Comparison of ENCODE assay signal across 8 cellular contexts in the genomic region with DNA sequence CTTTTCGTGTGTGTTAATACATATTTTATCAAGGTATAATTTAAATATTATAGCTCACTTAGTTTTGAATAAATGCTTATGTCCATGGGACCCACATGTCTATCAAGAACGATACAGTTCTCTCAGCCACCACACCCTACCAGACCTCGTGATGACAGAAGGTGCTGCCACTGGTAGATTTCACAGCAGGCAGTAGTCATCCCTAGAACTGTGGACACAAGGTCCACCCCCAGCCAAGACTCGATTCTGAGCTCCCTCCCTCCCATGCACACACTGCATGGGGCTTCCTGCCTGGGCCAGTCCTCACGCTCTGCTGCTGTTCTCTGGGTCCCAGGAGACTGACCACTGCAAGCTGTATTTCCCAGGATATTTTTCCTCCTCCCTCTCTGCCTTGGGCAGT. TPM values are rescaled to one million over a fixed set of nuclear protein-coding genes. Genes with fewer than 3 reads are reported as not detected.
A peak's percentile ranks its signal among the peaks of the same experiment; 100 is the strongest.
DNase-seq lines count a peak whose midpoint lies in the region; ATAC-seq and TF ChIP-seq lines count a peak whose summit lies in the region.

No MANE protein-coding gene starts in this region.

- peak; percentile 77 for DNase-seq in astrocyte of the spinal cord (ENCODE audit: low read depth, low spot score)
- DNase-seq in sciatic nerve (ENCODE audit: low spot score), result no peak
- DNase-seq in NCI-H2171 (lab: John Stamatoyannopoulos, UW), result no peak
- no peak for DNase-seq in Kasumi-1 (lab: John Stamatoyannopoulos, UW)
- no peak for DNase-seq in AG08396 (ENCODE audit: low spot score)
- no peak for DNase-seq in activated effector memory CD4-positive, alpha-beta T cell treated with anti-CD3 and anti-CD28 coated beads, Interleukin-2, amount 50 U/mL, for 16 hours

- no peak overlapping the region for H3K4me3 ChIP-seq in astrocyte of the spinal cord (ENCODE audit: low read depth, low read length)

- ATAC-seq in GM19025 (IDR thresholded peaks at IDR 0.05; ENCODE audit: low read depth, unreplicated experiment) (peak; percentile 68), HG02938 (IDR thresholded peaks at IDR 0.05; ENCODE audit: unreplicated experiment) (peak; percentile 85), sciatic nerve (peak; percentile 16)

- intact Hi-C loops in sciatic nerve (cut with DNase I), result no loop called here

- in situ Hi-C loops in astrocyte of the spinal cord (cut with HindIII; ENCODE audit: low sequenced_read_pairs), result no loop called here

- no peak for TF ChIP-seq CTCF in astrocyte of the spinal cord (IDR thresholded peaks at IDR 0.05; ENCODE audit: low read depth, low read length)

RNA-seq across cellular contexts. Expression of a gene that starts 26.5 kb away (rescaled TPM):
- total RNA-seq in sciatic nerve, result 83.9 TPM

Comparison
In these comparisons a context has a peak if more than half of its experiments do, and no peak if none do; other contexts are left out.
1. ATAC-seq: peak in every context shown above with its lines; median percentile 85 in HG02938; 68 in GM19025; 16 in sciatic nerve.